In genomic region chr7:44052771-44053365, GRCh38 we compare ENCODE assay signal across 22 cellular contexts. TPM values are rescaled to one million over a fixed set of nuclear protein-coding genes. Genes with fewer than 3 reads are reported as not detected.
DNase-seq lines count a peak whose midpoint lies in the region; ATAC-seq, FAIRE-seq and TF ChIP-seq lines count a peak whose summit lies in the region.
"Had no signal": no experiment of that assay in that cellular context is flagged by ENCODE, and none has a peak within 500 bp of the region (broad histone marks: within the 10 kb centered on the region; RNA-seq: fewer than 3 reads in every experiment).

No MANE protein-coding gene starts in this region.

- no peak for TF ChIP-seq POLR2A in GM12891 (IDR thresholded peaks at IDR 0.05; ENCODE audit: low read depth, low read length)

- peaks cover 6% of the 10 kb centered on the region for H3K4me1 Mint-ChIP-seq in chondrocyte (ENCODE audit: low read depth)
- H3K4me1 Mint-ChIP-seq in progenitor cell of endocrine pancreas (ENCODE audit: low read depth) = no peaks in the 10 kb centered on the region

- H3K4me3 Mint-ChIP-seq in chondrocyte (ENCODE audit: unreplicated experiment) (no peak overlapping the region), progenitor cell of endocrine pancreas (ENCODE audit: low read depth) (no peak overlapping the region)
- H3K4me3 Mint-ChIP-seq: activated CD4-positive, alpha-beta memory T cell treated with anti-CD3 and anti-CD28 coated beads for 36 hours; activated naive CD8-positive, alpha-beta T cell; central memory CD8-positive, alpha-beta T cell; immature natural killer cell had no signal

- no peaks in the 10 kb centered on the region for H3K9me3 Mint-ChIP-seq in chondrocyte (ENCODE audit: low read depth)
- H3K9me3 Mint-ChIP-seq in progenitor cell of endocrine pancreas (ENCODE audit: low read depth) = no peaks in the 10 kb centered on the region
- H3K9me3 Mint-ChIP-seq: activated CD4-positive, alpha-beta memory T cell treated with anti-CD3 and anti-CD28 coated beads for 36 hours; central memory CD8-positive, alpha-beta T cell; immature natural killer cell had no signal

- ATAC-seq in GM18502 (IDR thresholded peaks at IDR 0.05; ENCODE audit: poor library complexity, unreplicated experiment) (no peak), GM21423 (IDR thresholded peaks at IDR 0.05; ENCODE audit: unreplicated experiment) (no peak)
- ATAC-seq: pancreas had no signal

- H3K27ac Mint-ChIP-seq in chondrocyte (ENCODE audit: unreplicated experiment) (no peak overlapping the region), progenitor cell of endocrine pancreas (peak overlapping the region; percentile 59)

- no peak for TF ChIP-seq CTCF in chondrocyte (IDR thresholded peaks at IDR 0.05)
- no peak for TF ChIP-seq CTCF in progenitor cell of endocrine pancreas (IDR thresholded peaks at IDR 0.05; ENCODE audit: unreplicated experiment)

- peak; percentile 47 for DNase-seq in activated CD8-positive, alpha-beta memory T cell treated with anti-CD3 and anti-CD28 coated beads, Interleukin-2, amount 50 U/mL, for 48 hours
- no peak for DNase-seq in activated CD8-positive, alpha-beta memory T cell treated with anti-CD3 and anti-CD28 coated beads for 24 hours
- peak; percentile 4 for DNase-seq in Daoy (ENCODE audit: low read depth)
- peak; percentile 67 for DNase-seq in chondrocyte (ENCODE audit: low spot score)
- no peak for DNase-seq in progenitor cell of endocrine pancreas (ENCODE audit: low spot score, unreplicated experiment)
- DNase-seq in GM12891 (ENCODE audit: insufficient read length, low spot score) = no peak
- DNase-seq: GF-D8, immature natural killer cell, midbrain, NCI-H1092, NCI-H2171 treated with DMSO at 0.1 percent for 48 hours, SJCRH30 had no signal

- peaks cover 37% of the 10 kb centered on the region for H3K36me3 Mint-ChIP-seq in chondrocyte (ENCODE audit: low read depth)
- peaks cover 13% of the 10 kb centered on the region for H3K36me3 Mint-ChIP-seq in progenitor cell of endocrine pancreas (ENCODE audit: insufficient read depth)

- no peaks in the 10 kb centered on the region for H3K27me3 Mint-ChIP-seq in chondrocyte (ENCODE audit: low read depth)
- H3K27me3 Mint-ChIP-seq in progenitor cell of endocrine pancreas = no peaks in the 10 kb centered on the region
- H3K27me3 Mint-ChIP-seq: activated CD4-positive, alpha-beta memory T cell treated with anti-CD3 and anti-CD28 coated beads for 36 hours; activated naive CD8-positive, alpha-beta T cell; central memory CD8-positive, alpha-beta T cell had no signal

- FAIRE-seq in GM12891 (lab: Jason Lieb, UNC) = no peak
- FAIRE-seq: A204.1, GM18507, pancreas, TTC549 had no signal

TF ChIP-seq in GM12891, 5 proteins besides CTCF, POLR2A, EP300 and RAD21:
- TF ChIP-seq SPI1 (IDR thresholded peaks at IDR 0.05; ENCODE audit: low read depth, low read length) = no peak
- TF ChIP-seq TAF1 (IDR thresholded peaks at IDR 0.05; ENCODE audit: low read depth, low read length) = no peak
- TF ChIP-seq POLR2AphosphoS5 (IDR thresholded peaks at IDR 0.05; ENCODE audit: low read depth, low read length) = no peak
- no peak for TF ChIP-seq POU2F2 (IDR thresholded peaks at IDR 0.05; ENCODE audit: low read depth, low read length)
- TF ChIP-seq PAX5 (IDR thresholded peaks at IDR 0.05; ENCODE audit: insufficient read depth, low read length, severe bottlenecking) = no peak

RNA-seq across cellular contexts. Expression of gene DBNL, which starts 8.4 kb away (rescaled TPM):
- 183 and 191 TPM in 2 replicates for total RNA-seq in Daoy (2014; rRNA removed; shearing (Covaris generic))
- total RNA-seq in chondrocyte (95.5 to 115 TPM (median 97.1 TPM) in 3 replicates), progenitor cell of endocrine pancreas (68.0 and 68.3 TPM in 2 replicates)
- polyA plus RNA-seq in GM12891 (2012; ENCODE audit: low read depth, missing spikeins) = 92.7 TPM

RNA-seq across cellular contexts. Expression of gene PGAM2, which starts 12.5 kb away (rescaled TPM):
- total RNA-seq in Daoy (2014; rRNA removed; shearing (Covaris generic)) = 0.39 TPM in 1 of 2 replicates, not detected in the other
- 0.25 to 0.41 TPM in 2 of 3 replicates, not detected in the other for total RNA-seq in chondrocyte
- total RNA-seq in progenitor cell of endocrine pancreas = 1.8 and 2.5 TPM in 2 replicates
- not detected for polyA plus RNA-seq in GM12891 (2012; ENCODE audit: low read depth, missing spikeins)
- total RNA-seq: SJCRH30 had no signal
- polyA plus RNA-seq: immature natural killer cell had no signal

RNA-seq across cellular contexts. Expression of gene POLM, which starts 29.5 kb away (rescaled TPM):
- 16.2 and 24.1 TPM in 2 replicates for total RNA-seq in Daoy (2014; rRNA removed; shearing (Covaris generic))
- total RNA-seq in chondrocyte = 14.3 to 19.0 TPM (median 15.5 TPM) in 3 replicates
- 33.3 and 33.8 TPM in 2 replicates for total RNA-seq in progenitor cell of endocrine pancreas
- polyA plus RNA-seq in GM12891 (2012; ENCODE audit: low read depth, missing spikeins) = 13.2 TPM

RNA-seq across cellular contexts. Expression of gene AEBP1, which starts 51.3 kb away (rescaled TPM):
- not detected in 2 replicates for total RNA-seq in Daoy (2014; rRNA removed; shearing (Covaris generic))
- total RNA-seq in chondrocyte = 242 to 422 TPM (median 412 TPM) in 3 replicates
- total RNA-seq in progenitor cell of endocrine pancreas = 52.2 and 57.5 TPM in 2 replicates
- 0.71 TPM for polyA plus RNA-seq in GM12891 (2012; ENCODE audit: low read depth, missing spikeins)

RNA-seq across cellular contexts. Expression of gene SPDYE1, which starts 55.2 kb away (rescaled TPM):
- total RNA-seq in Daoy (2014; rRNA removed; shearing (Covaris generic)) = not detected in 2 replicates
- total RNA-seq in chondrocyte (not detected in 3 replicates), progenitor cell of endocrine pancreas (not detected in 2 replicates)
- 0.08 TPM for polyA plus RNA-seq in GM12891 (2012; ENCODE audit: low read depth, missing spikeins)
- total RNA-seq: activated CD4-positive, alpha-beta memory T cell treated with anti-CD3 and anti-CD28 coated beads for 36 hours; SJCRH30 had no signal
- polyA plus RNA-seq: pancreas, thymus had no signal

Comparison
In these comparisons a context has a peak if more than half of its experiments do, and no peak if none do; other contexts are left out.
1. DNase-seq: peak in activated CD8-positive, alpha-beta memory T cell treated with anti-CD3 and anti-CD28 coated beads, Interleukin-2, amount 50 U/mL, for 48 hours (single experiment), Daoy (single experiment) and chondrocyte (single experiment); none in activated CD8-positive, alpha-beta memory T cell treated with anti-CD3 and anti-CD28 coated beads for 24 hours (single experiment), progenitor cell of endocrine pancreas (single experiment) and GM12891 (single experiment).